In the genomic region with DNA sequence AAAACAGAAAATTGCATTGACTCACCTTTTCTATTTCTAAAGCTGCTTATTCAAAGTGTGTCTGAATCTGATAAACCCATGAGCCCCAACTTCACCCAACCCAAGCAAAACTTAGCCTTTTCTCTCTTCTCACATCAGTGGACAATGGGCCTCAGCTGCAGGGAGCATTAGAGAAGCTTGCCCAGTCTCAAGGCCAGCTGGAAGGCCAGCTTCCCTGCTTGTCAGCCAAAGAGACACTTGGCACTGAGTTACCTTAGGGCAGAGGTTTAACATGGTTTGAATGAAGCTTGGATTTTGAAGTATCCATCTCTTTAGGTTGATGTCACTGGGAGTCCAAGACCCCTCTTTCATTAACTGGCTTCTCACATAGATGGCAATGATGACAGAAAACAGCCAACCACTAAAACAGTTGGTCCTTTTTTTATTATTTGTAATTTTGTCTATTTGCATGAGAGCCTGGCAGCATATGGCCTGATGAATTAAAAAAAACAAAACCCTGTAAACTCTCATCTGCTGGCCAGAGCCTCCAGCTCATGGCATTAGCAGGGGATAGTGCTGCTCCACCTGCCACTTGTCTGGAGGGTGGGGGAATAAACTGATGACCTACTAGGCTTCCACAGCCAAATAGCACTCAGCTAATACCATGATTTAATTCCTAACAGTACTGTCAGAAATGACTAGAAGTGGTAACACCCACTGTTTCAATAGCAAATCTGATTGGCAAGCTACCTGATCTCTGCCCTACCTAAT, we compare ENCODE assay signal across 18 cellular contexts.
"Had no signal": no experiment of that assay in that cellular context is flagged by ENCODE, and none has a peak within 500 bp of the region (broad histone marks: within the 10 kb centered on the region; RNA-seq: fewer than 3 reads in every experiment).

No MANE protein-coding gene starts in this region.

- H3K9me3 Mint-ChIP-seq: nephron progenitor cell had no signal

- H3K4me1 ChIP-seq: esophagus muscularis mucosa, right atrium auricular region, transverse colon, vagina had no signal

- H3K27me3 Mint-ChIP-seq: activated CD4-positive, alpha-beta memory T cell treated with anti-CD3 and anti-CD28 coated beads, Interleukin-2, amount 10 ng/mL, durations not matched to agents 7 days and 5 days; activated naive CD4-positive, alpha-beta T cell treated with anti-CD3 and anti-CD28 coated beads, Interleukin-2, amount 10 ng/mL, durations not matched to agents 7 days and 5 days; activated T-cell treated with anti-CD3 and anti-CD28 coated beads, Interleukin-2, amount 50 U/mL, for 24 hours had no signal

- H3K4me3 Mint-ChIP-seq: activated CD4-positive, alpha-beta memory T cell treated with anti-CD3 and anti-CD28 coated beads, Interleukin-2, amount 10 ng/mL, durations not matched to agents 7 days and 5 days; activated naive CD4-positive, alpha-beta T cell treated with anti-CD3 and anti-CD28 coated beads, Interleukin-2, amount 10 ng/mL, durations not matched to agents 7 days and 5 days; activated T-cell treated with anti-CD3 and anti-CD28 coated beads, Interleukin-2, amount 50 U/mL, for 24 hours; nephron progenitor cell had no signal

- H3K27me3 ChIP-seq: esophagus muscularis mucosa, right atrium auricular region, transverse colon, vagina had no signal

- H3K4me1 Mint-ChIP-seq: nephron progenitor cell had no signal

- DNase-seq: activated CD4-positive, alpha-beta memory T cell treated with anti-CD3 and anti-CD28 coated beads, Interleukin-2, amount 10 ng/mL, durations not matched to agents 7 days and 5 days; activated naive CD4-positive, alpha-beta T cell treated with anti-CD3 and anti-CD28 coated beads, Interleukin-2, amount 10 ng/mL, durations not matched to agents 7 days and 5 days; activated T-cell treated with anti-CD3 and anti-CD28 coated beads, Interleukin-2, amount 50 U/mL, for 24 hours; kidney glomerular epithelial cell; left ventricle myocardium superior; mesendoderm; nephron progenitor cell; occipital lobe; stimulated activated CD4-positive, alpha-beta T cell treated with anti-CD3 and anti-CD28 coated beads, Interleukin-4, amount 100 ng/mL, for 1 hour; stimulated activated naive CD4-positive, alpha-beta T cell; transverse colon had no signal

- FAIRE-seq: astrocyte, bronchial epithelial cell, endometrium had no signal

- H3K4me3 ChIP-seq: esophagus muscularis mucosa, right atrium auricular region, transverse colon, vagina had no signal

- H3K36me3 ChIP-seq: esophagus muscularis mucosa, right atrium auricular region, transverse colon, vagina had no signal

- H3K27ac Mint-ChIP-seq: activated CD4-positive, alpha-beta memory T cell treated with anti-CD3 and anti-CD28 coated beads, Interleukin-2, amount 10 ng/mL, durations not matched to agents 7 days and 5 days; activated naive CD4-positive, alpha-beta T cell treated with anti-CD3 and anti-CD28 coated beads, Interleukin-2, amount 10 ng/mL, durations not matched to agents 7 days and 5 days; activated T-cell treated with anti-CD3 and anti-CD28 coated beads, Interleukin-2, amount 50 U/mL, for 24 hours; nephron progenitor cell had no signal

- H3K9me3 ChIP-seq: esophagus muscularis mucosa, right atrium auricular region, transverse colon, vagina had no signal

- H3K27ac ChIP-seq: esophagus muscularis mucosa, right atrium auricular region, transverse colon, vagina, VCaP had no signal
